In the genomic region with DNA sequence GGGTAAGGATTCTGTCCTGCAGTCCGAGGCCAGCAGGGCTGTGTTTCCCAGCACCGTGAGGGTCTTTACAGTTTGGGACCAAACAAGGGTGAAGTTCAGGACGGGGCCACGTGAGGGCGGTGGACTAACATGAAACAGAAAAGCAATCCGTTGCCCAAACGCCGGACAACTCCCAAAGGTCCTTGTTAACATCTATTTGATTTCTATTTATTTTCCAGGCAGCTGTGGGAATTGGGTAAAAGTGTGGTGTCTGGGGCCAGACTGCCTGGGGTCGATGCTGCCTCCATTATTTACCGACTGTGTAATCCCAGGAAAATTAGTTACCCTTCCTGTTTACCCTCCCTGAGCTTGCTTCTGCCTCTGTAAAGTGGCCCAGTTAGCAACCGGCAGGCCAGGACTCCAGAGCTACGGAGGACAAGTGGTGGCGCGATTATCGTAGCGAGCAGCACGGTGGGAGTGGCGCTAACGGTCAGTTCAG, we compare ENCODE assay signal across 8 cellular contexts.
DNase-seq lines count a peak whose midpoint lies in the region; ATAC-seq and TF ChIP-seq lines count a peak whose summit lies in the region.

No MANE protein-coding gene starts in this region.

- no peak overlapping the region for H3K4me2 ChIP-seq in Loucy (ENCODE audit: low read depth, low read length, poor library complexity, severe bottlenecking)

- H3K9me2 ChIP-seq in Loucy (replicated peaks; ENCODE audit: low read depth, low read length): no peaks in the 10 kb centered on the region

- H3K27ac ChIP-seq in iPS-20b (ENCODE audit: low read length) (no peak overlapping the region), skeletal muscle tissue (ENCODE audit: low read depth, low read length) (no peak overlapping the region)

- H3K79me2 ChIP-seq in Loucy (ENCODE audit: insufficient read depth, low read length): no peaks in the 10 kb centered on the region

- peak overlapping the region; percentile 77 for H2AFZ ChIP-seq in Loucy (ENCODE audit: low read length)

- TF ChIP-seq CTCF in GM12875 (IDR thresholded peaks at IDR 0.05; ENCODE audit: borderline replicate concordance, insufficient read depth, low read depth, low read length): peak; percentile 78
- peak; percentile 82 for TF ChIP-seq CTCF in Loucy (conservative IDR thresholded peaks at IDR 0.05; ENCODE audit: low read length)

- H3K27me3 ChIP-seq in Loucy (ENCODE audit: insufficient read depth, low read length, poor library complexity, severe bottlenecking): no peaks in the 10 kb centered on the region
- H3K27me3 ChIP-seq in iPS-20b (ENCODE audit: insufficient read depth, low read length): peaks cover 20% of the 10 kb centered on the region
- H3K27me3 ChIP-seq in skeletal muscle tissue (ENCODE audit: control insufficient read depth in 3 of 3, insufficient read depth in 3 of 3, low read length in 3 of 3): peaks cover 9 to 17% (median 14%) of the 10 kb centered on the region in 3 donors

- no peaks in the 10 kb centered on the region for H4K20me1 ChIP-seq in Loucy (ENCODE audit: insufficient read depth, low read length, poor library complexity, severe bottlenecking)

- DNase-seq in A172 (ENCODE audit: low spot score) (peak; percentile 79), SKM-1 (lab: John Stamatoyannopoulos, UW; ENCODE audit: unreplicated experiment) (peak; percentile 35), T47D (ENCODE audit: low read depth in 1 of 2, low spot score in 1 of 2) (peak; percentile 16 to 73)

- in situ Hi-C loops in T47D (cut with HindIII; ENCODE audit: low pct_unique_long_range_greater_than_20kb, low sequenced_read_pairs): no loop called here

- H3K4me1 ChIP-seq in Loucy (ENCODE audit: insufficient read depth, low read length, poor library complexity, severe bottlenecking) (peaks cover 2% of the 10 kb centered on the region), iPS-20b (ENCODE audit: insufficient read depth, low read length) (peaks cover 12% of the 10 kb centered on the region; the same call in 1 of the 2 replicates), skeletal muscle tissue (ENCODE audit: control insufficient read depth in 3 of 3, insufficient read depth in 3 of 3, low read length in 3 of 3) (peaks cover 8 to 10% (median 9%) of the 10 kb centered on the region in 3 donors)

- no peak overlapping the region for H3K9ac ChIP-seq in Loucy (ENCODE audit: low read depth, low read length, poor library complexity, severe bottlenecking)
- no peak overlapping the region for H3K9ac ChIP-seq in iPS-20b (ENCODE audit: low read depth, low read length)
- peak overlapping the region in 2 of 3 donors; percentile 28 to 48 for H3K9ac ChIP-seq in skeletal muscle tissue (ENCODE audit: low read depth in 1 of 3, low read length in 3 of 3)

- H3F3A ChIP-seq in Loucy (ENCODE audit: low read depth): no peaks in the 10 kb centered on the region

- H3K36me3 ChIP-seq in Loucy (ENCODE audit: insufficient read depth, low read length) (no peaks in the 10 kb centered on the region), iPS-20b (ENCODE audit: insufficient read depth, low read depth, low read length) (no peaks in the 10 kb centered on the region), skeletal muscle tissue (ENCODE audit: control insufficient read depth in 3 of 3, insufficient read depth in 3 of 3, low read length in 3 of 3) (no peaks in the 10 kb centered on the region)

- ATAC-seq in GM19351 (IDR thresholded peaks at IDR 0.05; ENCODE audit: unreplicated experiment): no peak

- H3K4me3 ChIP-seq in GM12875 (ENCODE audit: low read depth, low read length): no peak overlapping the region
- H3K4me3 ChIP-seq in Loucy (ENCODE audit: low read length, poor library complexity, severe bottlenecking): peak overlapping the region; percentile 16
- H3K4me3 ChIP-seq in iPS-20b (ENCODE audit: low read length): peak overlapping the region; percentile 57
- H3K4me3 ChIP-seq in skeletal muscle tissue (ENCODE audit: low read length in 3 of 3): peak overlapping the region; percentile 61 to 70 (median 66)

- H3K9me3 ChIP-seq in Loucy (ENCODE audit: insufficient read depth, low read depth, low read length): no peaks in the 10 kb centered on the region
- no peaks in the 10 kb centered on the region for H3K9me3 ChIP-seq in iPS-20b (ENCODE audit: insufficient read depth, low read depth, low read length)
- H3K9me3 ChIP-seq in skeletal muscle tissue (ENCODE audit: control insufficient read depth in 3 of 3, low read length in 3 of 3): no peaks in the 10 kb centered on the region

Comparison
In these comparisons a context has a peak if more than half of its experiments do, and no peak if none do; other contexts are left out.
1. H3K9ac ChIP-seq: peak in skeletal muscle tissue (2 of 3); none in Loucy (single experiment) and iPS-20b (single experiment).
2. Peak in every context shown above with its lines, with median percentiles within 50 percentile points of each other: DNase-seq.